Comparison of ENCODE assay signal across 9 cellular contexts in the genomic region with DNA sequence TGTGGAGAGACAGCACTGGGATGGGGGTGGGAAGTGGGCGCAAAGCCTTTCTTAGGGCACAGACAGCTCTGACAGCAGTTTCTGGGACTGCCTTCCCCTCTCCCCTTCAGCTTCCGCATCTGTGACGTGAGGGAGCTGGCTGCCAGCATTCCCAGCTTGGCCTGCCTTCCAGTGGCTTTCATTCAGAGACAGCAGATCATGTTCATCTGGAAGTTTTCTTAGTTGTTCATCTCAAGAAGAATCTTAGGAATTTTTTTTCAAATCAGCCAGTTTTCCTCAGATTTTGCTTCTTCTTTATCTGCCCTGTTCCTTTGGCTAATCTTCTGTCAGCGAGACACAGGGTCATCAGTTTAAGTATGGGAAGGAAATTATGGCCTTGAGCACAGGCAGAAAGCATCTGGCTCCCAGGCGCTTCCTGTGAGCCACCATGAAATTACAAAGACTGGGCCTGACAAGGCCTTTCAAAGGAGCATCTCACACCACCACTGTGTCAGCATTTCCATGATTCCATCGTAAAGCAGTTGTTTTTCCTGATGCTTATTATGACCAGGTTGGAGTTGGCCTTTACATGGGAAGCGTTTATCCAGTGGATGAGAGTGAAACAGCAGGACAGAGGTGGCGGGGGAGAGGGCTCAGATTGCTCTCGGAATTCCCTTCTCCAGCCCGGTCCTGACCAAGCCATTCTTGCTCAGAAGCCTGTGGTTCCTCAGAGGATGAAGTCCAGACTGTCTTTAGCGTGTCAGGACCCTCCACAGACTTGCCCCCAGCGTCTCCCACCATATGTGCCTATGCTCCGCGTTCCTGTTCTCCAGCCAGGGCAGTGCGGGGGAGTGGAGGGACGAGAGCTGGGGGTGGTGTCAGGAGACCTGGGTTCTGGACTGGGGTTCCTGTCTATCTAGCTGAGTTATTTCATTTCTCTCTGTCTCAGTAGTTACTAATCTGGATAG. TPM values are rescaled to one million over a fixed set of nuclear protein-coding genes. Genes with fewer than 3 reads are reported as not detected.
DNase-seq lines count a peak whose midpoint lies in the region; ATAC-seq and TF ChIP-seq lines count a peak whose summit lies in the region.
"Had no signal": no experiment of that assay in that cellular context is flagged by ENCODE, and none has a peak within 500 bp of the region (broad histone marks: within the 10 kb centered on the region; RNA-seq: fewer than 3 reads in every experiment).

No MANE protein-coding gene starts in this region.

- H3K4me1 ChIP-seq in liver (ENCODE audit: control insufficient read depth in 4 of 4, insufficient read depth in 4 of 4, low read length in 3 of 4), result peaks cover 7 to 43% (median 23%) of the 10 kb centered on the region in 4 donors
- H3K4me1 ChIP-seq in uterus, result peaks cover 4 to 15% of the 10 kb centered on the region in 2 donors

- H3K4me3 ChIP-seq in liver (ENCODE audit: low read depth in 1 of 3, low read length in 3 of 3) (no peak overlapping the region), uterus (no peak overlapping the region)

- no peak overlapping the region for H3K4me3 Mint-ChIP-seq in natural killer cell
- no peak overlapping the region for H3K4me3 Mint-ChIP-seq in natural killer cell treated with Interleukin-12 subunit alpha and Interleukin-12 subunit beta and Interleukin-15 and Interleukin-18, amount 100 ng/mL, for 72 hours
- H3K4me3 Mint-ChIP-seq in effector memory CD8-positive, alpha-beta T cell, result peak overlapping the region in 1 of 2 donors; percentile 4

- no peak overlapping the region for H3K9ac ChIP-seq in liver (ENCODE audit: low read depth in 1 of 2, low read length in 2 of 2)

- H3K27ac ChIP-seq in liver (ENCODE audit: low read depth in 1 of 2, low read length in 2 of 2), result peak overlapping the region in 1 of 2 donors; percentile 56
- H3K27ac ChIP-seq in uterus, result peak overlapping the region; percentile 67 to 77

- peak overlapping the region; percentile 31 to 70 for H3K27ac Mint-ChIP-seq in natural killer cell
- H3K27ac Mint-ChIP-seq in natural killer cell treated with Interleukin-12 subunit alpha and Interleukin-12 subunit beta and Interleukin-15 and Interleukin-18, amount 100 ng/mL, for 72 hours, result peak overlapping the region in 1 of 2 donors; percentile 19
- H3K27ac Mint-ChIP-seq in effector memory CD8-positive, alpha-beta T cell, result peak overlapping the region; percentile 51 to 69

- DNase-seq in natural killer cell (no peak), uterus (peak; percentile 49 to 76), NCI-H774 (lab: John Stamatoyannopoulos, UW) (no peak), NCI-H2081 treated with DMSO at 0.1 percent for 48 hours (lab: John Stamatoyannopoulos, UW) (no peak), KG1 (lab: John Stamatoyannopoulos, UW) (no peak)
- no peak for DNase-seq in natural killer cell treated with Interleukin-12 subunit alpha and Interleukin-12 subunit beta and Interleukin-15 and Interleukin-18, amount 100 ng/mL, for 72 hours (ENCODE audit: low spot score)
- no peak for DNase-seq in effector memory CD8-positive, alpha-beta T cell
- DNase-seq: NCI-H1092 had no signal

- H3K4me1 Mint-ChIP-seq in natural killer cell, result peaks cover 56 to 57% of the 10 kb centered on the region in 2 donors
- H3K4me1 Mint-ChIP-seq in natural killer cell treated with Interleukin-12 subunit alpha and Interleukin-12 subunit beta and Interleukin-15 and Interleukin-18, amount 100 ng/mL, for 72 hours (ENCODE audit: low read depth in 2 of 2), result peaks cover 36% of the 10 kb centered on the region in 2 donors
- H3K4me1 Mint-ChIP-seq in effector memory CD8-positive, alpha-beta T cell (ENCODE audit: low read depth in 2 of 2), result peaks cover 42 to 59% of the 10 kb centered on the region in 2 donors

- H3K9me3 Mint-ChIP-seq in natural killer cell, result no peaks in the 10 kb centered on the region
- no peaks in the 10 kb centered on the region for H3K9me3 Mint-ChIP-seq in natural killer cell treated with Interleukin-12 subunit alpha and Interleukin-12 subunit beta and Interleukin-15 and Interleukin-18, amount 100 ng/mL, for 72 hours
- H3K9me3 Mint-ChIP-seq in effector memory CD8-positive, alpha-beta T cell, result no peaks in the 10 kb centered on the region

- no peak for ATAC-seq in natural killer cell
- no peak for ATAC-seq in natural killer cell treated with Interleukin-12 subunit alpha and Interleukin-12 subunit beta and Interleukin-15 and Interleukin-18, amount 100 ng/mL, for 72 hours
- no peak for ATAC-seq in effector memory CD8-positive, alpha-beta T cell (replicated peaks)

- no peaks in the 10 kb centered on the region for H3K36me3 Mint-ChIP-seq in natural killer cell
- H3K36me3 Mint-ChIP-seq in natural killer cell treated with Interleukin-12 subunit alpha and Interleukin-12 subunit beta and Interleukin-15 and Interleukin-18, amount 100 ng/mL, for 72 hours, result no peaks in the 10 kb centered on the region
- H3K36me3 Mint-ChIP-seq in effector memory CD8-positive, alpha-beta T cell (ENCODE audit: insufficient read depth), result no peaks in the 10 kb centered on the region

- TF ChIP-seq RAD21 in liver (IDR thresholded peaks at IDR 0.05), result peak in 1 of 2 donors; percentile 9

- WGBS in liver, result 85% methylated on average over 16 of the region's 16 CpGs

- no peaks in the 10 kb centered on the region for H3K27me3 Mint-ChIP-seq in natural killer cell (ENCODE audit: low read depth in 2 of 2)
- H3K27me3 Mint-ChIP-seq in natural killer cell treated with Interleukin-12 subunit alpha and Interleukin-12 subunit beta and Interleukin-15 and Interleukin-18, amount 100 ng/mL, for 72 hours, result no peaks in the 10 kb centered on the region
- H3K27me3 Mint-ChIP-seq in effector memory CD8-positive, alpha-beta T cell, result no peaks in the 10 kb centered on the region

- H3K36me3 ChIP-seq in liver (ENCODE audit: control insufficient read depth in 4 of 4, insufficient read depth in 3 of 4, low read depth in 1 of 4, low read length in 3 of 4) (no peaks in the 10 kb centered on the region), uterus (no peaks in the 10 kb centered on the region)

- H3K9me3 ChIP-seq in liver (ENCODE audit: control insufficient read depth in 4 of 4, low read length in 3 of 4), result no peaks in the 10 kb centered on the region
- no peaks in the 10 kb centered on the region for H3K9me3 ChIP-seq in uterus

- no peak for TF ChIP-seq CTCF in natural killer cell (IDR thresholded peaks at IDR 0.05)
- TF ChIP-seq CTCF in liver (IDR thresholded peaks at IDR 0.05; ENCODE audit: low read depth, low read length, missing input control), result no peak
- no peak for TF ChIP-seq CTCF in uterus (IDR thresholded peaks at IDR 0.05)

- H3K27me3 ChIP-seq in liver (ENCODE audit: control insufficient read depth in 4 of 4, insufficient read depth in 4 of 4, low read length in 3 of 4) (no peaks in the 10 kb centered on the region), uterus (no peaks in the 10 kb centered on the region)

- TF ChIP-seq POLR2A in uterus (IDR thresholded peaks at IDR 0.05), result no peak

- intact Hi-C loops in natural killer cell (cut with micrococcal nuclease), result no loop called here
- intact Hi-C loops in uterus (cut with DNase I; ENCODE audit: low total_unique reads), result no loop called here

TF ChIP-seq in liver, 16 proteins besides CTCF, POLR2A, EP300 and RAD21:
- TF ChIP-seq, protein P1, sequence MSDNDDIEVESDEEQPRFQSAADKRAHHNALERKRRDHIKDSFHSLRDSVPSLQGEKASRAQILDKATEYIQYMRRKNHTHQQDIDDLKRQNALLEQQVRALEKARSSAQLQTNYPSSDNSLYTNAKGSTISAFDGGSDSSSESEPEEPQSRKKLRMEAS (IDR thresholded peaks at IDR 0.05), result no peak
- TF ChIP-seq TAF1 (conservative IDR thresholded peaks at IDR 0.05) (no peak), NR2F2 (IDR thresholded peaks at IDR 0.05) (peak; percentile 71), GABPA (IDR thresholded peaks at IDR 0.05 in 1 of 2, conservative IDR thresholded peaks at IDR 0.05 in 1 of 2) (no peak)

RNA-seq across cellular contexts. Expression of a gene that starts 43.6 kb away (rescaled TPM):
- total RNA-seq in natural killer cell (10 to 100 TPM; 40.2 to 66.2 (median 48.5) TPM), liver (10 to 100 TPM; 26.3 to 49.2 TPM), uterus (10 to 100 TPM in 2 of 4 donors, 1 to 10 TPM in 2; 8.7 to 69.4 (median 30.9) TPM)
- 10 to 100 TPM; 27.6 to 42.9 TPM for total RNA-seq in natural killer cell treated with Interleukin-12 subunit alpha and Interleukin-12 subunit beta and Interleukin-15 and Interleukin-18, amount 100 ng/mL, for 72 hours
- polyA plus RNA-seq in liver, result 10 to 100 TPM; 15.5 to 17.2 TPM

RNA-seq across cellular contexts. Expression of a gene that starts 53.7 kb away (rescaled TPM):
- total RNA-seq in natural killer cell (10 to 100 TPM; 45.0 to 49.1 (median 45.4) TPM), liver (10 to 100 TPM; 28.3 to 71.2 TPM), uterus (10 to 100 TPM in 3 of 4 donors, 1 to 10 TPM in 1; 3.8 to 59.1 (median 45.1) TPM)
- total RNA-seq in natural killer cell treated with Interleukin-12 subunit alpha and Interleukin-12 subunit beta and Interleukin-15 and Interleukin-18, amount 100 ng/mL, for 72 hours, result 100 to 1,000 TPM in 1 of 2 donors, 10 to 100 TPM in 1; 94.3 to 130 TPM
- 100 to 1,000 TPM in 1 of 2 donors, 10 to 100 TPM in 1; 86.9 to 168 TPM for polyA plus RNA-seq in liver

Comparison
In these comparisons a context has a peak if more than half of its experiments do, and no peak if none do; other contexts are left out.
1. DNase-seq: peak in uterus (2 of 2); none in natural killer cell (single experiment), natural killer cell treated with Interleukin-12 subunit alpha and Interleukin-12 subunit beta and Interleukin-15 and Interleukin-18, amount 100 ng/mL, for 72 hours (single experiment), effector memory CD8-positive, alpha-beta T cell (0 of 3), NCI-H774 (single experiment), NCI-H2081 treated with DMSO at 0.1 percent for 48 hours (single experiment) and KG1 (single experiment).